In the genomic region with DNA sequence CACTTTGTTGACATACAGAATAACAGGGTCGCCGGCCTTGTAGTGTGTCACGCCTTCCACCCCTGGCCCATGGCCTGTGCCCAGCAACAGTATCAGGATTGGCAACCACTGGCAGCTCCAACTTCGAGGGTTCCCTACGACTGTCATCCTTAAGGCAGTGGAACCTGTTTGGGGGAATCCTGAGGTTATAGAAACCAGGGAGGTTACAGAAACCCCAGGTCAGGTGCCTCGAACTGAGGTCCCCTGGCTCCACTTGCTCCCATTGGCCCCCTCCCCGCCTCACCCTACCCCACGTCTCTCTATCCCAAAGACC, we compare ENCODE assay signal across 9 cellular contexts. TPM values are rescaled to one million over a fixed set of nuclear protein-coding genes. Genes with fewer than 3 reads are reported as not detected.
DNase-seq lines count a peak whose midpoint lies in the region; ATAC-seq and TF ChIP-seq lines count a peak whose summit lies in the region.
"Had no signal": no experiment of that assay in that cellular context is flagged by ENCODE, and none has a peak within 500 bp of the region (broad histone marks: within the 10 kb centered on the region; RNA-seq: fewer than 3 reads in every experiment).

No MANE protein-coding gene starts in this region.

- peaks cover 31% of the 10 kb centered on the region for H3K4me1 ChIP-seq in CD8-positive, alpha-beta T cell (ENCODE audit: insufficient read depth, low read length)
- H3K4me1 ChIP-seq in RWPE2 (ENCODE audit: insufficient read depth, poor library complexity, severe bottlenecking) = peaks cover 9% of the 10 kb centered on the region
- peaks cover 0 to 3% of the 10 kb centered on the region in 2 donors for H3K4me1 ChIP-seq in esophagus (ENCODE audit: control insufficient read depth in 2 of 2, insufficient read depth in 2 of 2, low read length in 1 of 2)
- peaks cover 4% of the 10 kb centered on the region for H3K4me1 ChIP-seq in ovary (ENCODE audit: insufficient read depth)

- no peak for TF ChIP-seq POLR2A in ovary (IDR thresholded peaks at IDR 0.05)

- POLR2A ChIA-PET in CD8-positive, alpha-beta T cell (lab: Charles Lee) = interaction anchor here (1.3 to 3.9 kb wide), 11 partner anchors 10 to 117 kb away, joined by 4 to 50 read pairs (median 11); partner anchors contain the start of genes CHMP4A, DCAF11, GMPR2 and IRF9

- peaks cover 52% of the 10 kb centered on the region for H3K4me1 Mint-ChIP-seq in CD8-positive, alpha-beta T cell (ENCODE audit: low read depth)

- H3K36me3 Mint-ChIP-seq in CD8-positive, alpha-beta T cell = peaks cover 38% of the 10 kb centered on the region

- no peaks in the 10 kb centered on the region for H3K9me3 Mint-ChIP-seq in CD8-positive, alpha-beta T cell

- peak overlapping the region; percentile 94 for H3K4me3 Mint-ChIP-seq in CD8-positive, alpha-beta T cell

- no peak for TF ChIP-seq CTCF in CD8-positive, alpha-beta T cell (IDR thresholded peaks at IDR 0.05)
- no peak for TF ChIP-seq CTCF in RWPE2 (IDR thresholded peaks at IDR 0.05; ENCODE audit: poor library complexity, severe bottlenecking)
- TF ChIP-seq CTCF in ovary (IDR thresholded peaks at IDR 0.05) = no peak

- CTCF ChIA-PET in CD8-positive, alpha-beta T cell (lab: Charles Lee) = interaction anchor here (1.1 to 3.8 kb wide), 4 partner anchors 10 to 86 kb away, joined by 3 to 27 read pairs (median 6); partner anchors contain the start of genes IRF9 and MDP1

- peaks cover 11% of the 10 kb centered on the region for H3K36me3 ChIP-seq in CD8-positive, alpha-beta T cell (ENCODE audit: insufficient read depth, low read length)
- H3K36me3 ChIP-seq in RWPE2 (ENCODE audit: low read depth) (peaks cover 33% of the 10 kb centered on the region), esophagus (ENCODE audit: control insufficient read depth in 2 of 2, insufficient read depth in 2 of 2, low read length in 1 of 2) (peaks cover 0 to 17% of the 10 kb centered on the region in 2 donors), ovary (no peaks in the 10 kb centered on the region)

- H3K27me3 Mint-ChIP-seq in CD8-positive, alpha-beta T cell (ENCODE audit: low read depth) = no peaks in the 10 kb centered on the region

- ATAC-seq in CD8-positive, alpha-beta T cell = no peak
- ATAC-seq in RWPE2 (ENCODE audit: low read depth) (no peak; the same call in 2 of the 3 replicates), GM21786 (IDR thresholded peaks at IDR 0.05; ENCODE audit: unreplicated experiment) (no peak)

- TF ChIP-seq EP300 in ovary (IDR thresholded peaks at IDR 0.05) = no peak

- no peaks in the 10 kb centered on the region for H3K27me3 ChIP-seq in CD8-positive, alpha-beta T cell (ENCODE audit: insufficient read depth, low read length)
- no peaks in the 10 kb centered on the region for H3K27me3 ChIP-seq in RWPE2 (ENCODE audit: insufficient read depth, poor library complexity, severe bottlenecking)
- no peaks in the 10 kb centered on the region for H3K27me3 ChIP-seq in esophagus (ENCODE audit: control insufficient read depth in 1 of 2, insufficient read depth in 2 of 2, low read length in 2 of 2)
- H3K27me3 ChIP-seq in ovary = no peaks in the 10 kb centered on the region

- WGBS in esophagus, 2 donors = 42 to 43% methylated on average over 8 of the region's 8 CpGs
- 41 to 51% (median 45%) methylated on average over 8 of the region's 8 CpGs for WGBS in ovary, 3 donors

- no peak for DNase-seq in CD8-positive, alpha-beta T cell
- no peak for DNase-seq in RWPE2 (ENCODE audit: low spot score)
- DNase-seq in ovary = no peak
- no peak for DNase-seq in AML-193 (lab: John Stamatoyannopoulos, UW)
- no peak for DNase-seq in superior temporal gyrus (ENCODE audit: extremely low spot score)
- no peak for DNase-seq in NCI-H748 treated with DMSO at 0.1 percent for 48 hours (lab: John Stamatoyannopoulos, UW)

- no peaks in the 10 kb centered on the region for H3K9me3 ChIP-seq in CD8-positive, alpha-beta T cell (ENCODE audit: low read length)
- H3K9me3 ChIP-seq in RWPE2 (ENCODE audit: severe bottlenecking) = no peaks in the 10 kb centered on the region
- no peaks in the 10 kb centered on the region for H3K9me3 ChIP-seq in esophagus (ENCODE audit: control insufficient read depth in 2 of 2, insufficient read depth in 1 of 2, low read depth in 1 of 2, low read length in 1 of 2)
- no peaks in the 10 kb centered on the region for H3K9me3 ChIP-seq in ovary

- H3K27ac ChIP-seq in CD8-positive, alpha-beta T cell (ENCODE audit: low read depth, low read length) = peak overlapping the region; percentile 99
- peak overlapping the region; percentile 76 for H3K27ac ChIP-seq in RWPE2 (ENCODE audit: poor library complexity, severe bottlenecking)
- H3K27ac ChIP-seq in esophagus (ENCODE audit: low read depth in 2 of 2, low read length in 1 of 2) = peak overlapping the region; percentile 93 to 94
- H3K27ac ChIP-seq in ovary = peak overlapping the region; percentile 80 to 99

- H3K4me3 ChIP-seq in CD8-positive, alpha-beta T cell (ENCODE audit: low read depth, low read length) = peak overlapping the region; percentile 87
- H3K4me3 ChIP-seq in RWPE2 (ENCODE audit: severe bottlenecking) = peak overlapping the region; percentile 92
- H3K4me3 ChIP-seq in esophagus (ENCODE audit: low read depth in 1 of 2, low read length in 2 of 2) = peak overlapping the region; percentile 71 to 81
- H3K4me3 ChIP-seq in ovary = peak overlapping the region; percentile 97

- intact Hi-C loops in CD8-positive, alpha-beta T cell (cut with DNase I, micrococcal nuclease) = loop anchor here (1.0 to 2.0 kb wide), 8 partner anchors 18 to 247 kb away; partner anchors contain the start of genes CHMP4A (in 2 of the 2), GMPR2 (in 2 of the 2), NEDD8 (in 2 of the 2) and TINF2 (in 2 of the 2)
- intact Hi-C loops in ovary (cut with DNase I) = no loop called here

- H3K27ac Mint-ChIP-seq in CD8-positive, alpha-beta T cell = peak overlapping the region; percentile 98

RNA-seq across cellular contexts. Expression of gene TM9SF1, which starts 0.4 kb away (rescaled TPM):
- total RNA-seq in CD8-positive, alpha-beta T cell = 10 to 100 TPM; 17.5 to 20.4 TPM
- polyA plus RNA-seq in esophagus (10 to 100 TPM; 10.0 to 25.8 TPM), ovary (10 to 100 TPM; 32.3 to 40.0 TPM)
- 10 to 100 TPM; 34.9 to 65.6 (median 44.9) TPM for total RNA-seq in ovary

RNA-seq across cellular contexts. Expression of gene IPO4, which starts 6.2 kb away (rescaled TPM):
- 10 to 100 TPM; 69.2 to 75.6 TPM for total RNA-seq in CD8-positive, alpha-beta T cell
- polyA plus RNA-seq in esophagus (10 to 100 TPM; 12.3 to 23.5 TPM), ovary (10 to 100 TPM in 1 of 2 donors, 1 to 10 TPM in 1; 5.6 to 11.3 TPM)
- 10 to 100 TPM; 12.3 to 50.9 (median 34.0) TPM for total RNA-seq in ovary

RNA-seq across cellular contexts. Expression of gene TSSK4, which starts 10.7 kb away (rescaled TPM):
- total RNA-seq in CD8-positive, alpha-beta T cell = under 1 TPM; 0.38 to 0.56 TPM
- under 1 TPM in 1 of 2 donors, not detected in 1; 0.10 TPM for polyA plus RNA-seq in esophagus
- 1 to 10 TPM in 2 of 7 donors, under 1 TPM in 2, not detected in 3; 0.45 to 1.1 (median 0.90) TPM for total RNA-seq in ovary
- polyA plus RNA-seq in ovary = under 1 TPM in 1 of 2 donors, not detected in 1; 0.06 TPM
- total RNA-seq: SK-MEL-5 had no signal

RNA-seq across cellular contexts. Expression of gene CHMP4A, which starts 18.5 kb away (rescaled TPM):
- 10 to 100 TPM; 70.1 to 77.6 TPM for total RNA-seq in CD8-positive, alpha-beta T cell
- polyA plus RNA-seq in esophagus (10 to 100 TPM; 37.0 to 65.7 TPM), ovary (100 to 1,000 TPM in 1 of 2 donors, 10 to 100 TPM in 1; 56.1 to 105 TPM)
- 10 to 100 TPM; 26.8 to 57.5 (median 41.0) TPM for total RNA-seq in ovary

RNA-seq across cellular contexts. Expression of gene MDP1, which starts 21.0 kb away (rescaled TPM):
- total RNA-seq in CD8-positive, alpha-beta T cell = 1 to 10 TPM; 4.2 to 4.5 TPM
- polyA plus RNA-seq in esophagus = 10 to 100 TPM; 12.1 to 12.8 TPM
- 10 to 100 TPM; 15.5 to 27.7 (median 18.1) TPM for total RNA-seq in ovary
- 10 to 100 TPM; 19.4 to 32.6 TPM for polyA plus RNA-seq in ovary

Comparison
In these comparisons a context has a peak if more than half of its experiments do, and no peak if none do; other contexts are left out.
1. intact Hi-C loops: an anchor here in CD8-positive, alpha-beta T cell (1.0 to 2.0 kb wide); none called in ovary.